1 cellular context compared by ENCODE assay signal in genomic region chr9:122930933-122931850, GRCh38.
TF ChIP-seq lines count a peak whose summit lies in the region.

Gene ZBTB26, minus strand, starts transcription at chr9:122931512. Its CDS starts 11,578 bp downstream, at chr9:122919934.

TF ChIP-seq in HepG2, 621 proteins besides CTCF, POLR2A, EP300 and RAD21 (continued from another document and continues in another):
- TF ChIP-seq CEBPZ (IDR thresholded peaks at IDR 0.05; ENCODE audit: low read length): no peak
- TF ChIP-seq ZNF850 (CRISPR knock-in tag; conservative IDR thresholded peaks at IDR 0.05): no peak
- no peak for TF ChIP-seq GATA4 (IDR thresholded peaks at IDR 0.05; ENCODE audit: borderline replicate concordance, low read depth)
- TF ChIP-seq NFATC3 (CRISPR knock-in tag; IDR thresholded peaks at IDR 0.05): no peak
- no peak for TF ChIP-seq NR1H2 (CRISPR knock-in tag; IDR thresholded peaks at IDR 0.05; ENCODE audit: borderline replicate concordance, low read depth)
- TF ChIP-seq FOSL2 (CRISPR knock-in tag; IDR thresholded peaks at IDR 0.05): peak; percentile 36; the same call in 1 of the 2 replicates
- 0 out of 2 replicates have a peak, but pooled peaks have one; percentile 57 for TF ChIP-seq XBP1 (CRISPR knock-in tag; IDR thresholded peaks at IDR 0.05)
- no peak for TF ChIP-seq TGIF2 (CRISPR knock-in tag; IDR thresholded peaks at IDR 0.05)
- TF ChIP-seq CSRNP1 (CRISPR knock-in tag; IDR thresholded peaks at IDR 0.05): peak; percentile 53; the same call in 1 of the 2 replicates
- peak; percentile 84; the same call in 1 of the 2 replicates for TF ChIP-seq FOXC1 (CRISPR knock-in tag; IDR thresholded peaks at IDR 0.05; ENCODE audit: borderline replicate concordance)
- peak; percentile 96 for TF ChIP-seq PCBP1 (IDR thresholded peaks at IDR 0.05; ENCODE audit: borderline replicate concordance, low read depth, low read length)
- peak; percentile 87; the same call in 1 of the 2 replicates for TF ChIP-seq RELA (CRISPR knock-in tag; IDR thresholded peaks at IDR 0.05)
- peak; percentile 95 for TF ChIP-seq SRY (CRISPR knock-in tag; IDR thresholded peaks at IDR 0.05)
- TF ChIP-seq ZNF737 (CRISPR knock-in tag; IDR thresholded peaks at IDR 0.05; ENCODE audit: borderline replicate concordance): no peak
- no peak for TF ChIP-seq PLRG1 (conservative IDR thresholded peaks at IDR 0.05)
- peak; percentile 91; the same call in 1 of the 2 replicates for TF ChIP-seq THAP8 (CRISPR knock-in tag; IDR thresholded peaks at IDR 0.05; ENCODE audit: borderline replicate concordance)
- TF ChIP-seq ZSCAN12 (CRISPR knock-in tag; IDR thresholded peaks at IDR 0.05): no peak
- no peak for TF ChIP-seq HES4 (CRISPR knock-in tag; IDR thresholded peaks at IDR 0.05; ENCODE audit: borderline replicate concordance)
- 0 out of 2 replicates have a peak, but pooled peaks have one; percentile 29 for TF ChIP-seq ZNF343 (CRISPR knock-in tag; IDR thresholded peaks at IDR 0.05)
- peak; percentile 53; the same call in 1 of the 2 replicates for TF ChIP-seq KDM2A (CRISPR knock-in tag; IDR thresholded peaks at IDR 0.05; ENCODE audit: borderline replicate concordance, low read depth)
- peak; percentile 87; the same call in 1 of the 2 replicates for TF ChIP-seq IRF9 (CRISPR knock-in tag; IDR thresholded peaks at IDR 0.05; ENCODE audit: borderline replicate concordance)
- no peak for TF ChIP-seq ZNF451 (CRISPR knock-in tag; IDR thresholded peaks at IDR 0.05)
- TF ChIP-seq ZNF205 (CRISPR knock-in tag; IDR thresholded peaks at IDR 0.05): no peak
- TF ChIP-seq ZBED4 (CRISPR knock-in tag; IDR thresholded peaks at IDR 0.05; ENCODE audit: borderline replicate concordance): peak; percentile 98; the same call in 1 of the 2 replicates
- no peak; the same call in none of the 2 replicates for TF ChIP-seq SALL2 (CRISPR knock-in tag; IDR thresholded peaks at IDR 0.05)
- TF ChIP-seq REL (CRISPR knock-in tag; conservative IDR thresholded peaks at IDR 0.05): no peak
- peak; percentile 83; the same call in 1 of the 2 replicates for TF ChIP-seq ZNF224 (CRISPR knock-in tag; IDR thresholded peaks at IDR 0.05)
- no peak for TF ChIP-seq JUND (CRISPR knock-in tag; IDR thresholded peaks at IDR 0.05)
- no peak for TF ChIP-seq ZNF260 (CRISPR knock-in tag; IDR thresholded peaks at IDR 0.05; ENCODE audit: borderline replicate concordance, low read depth)
- no peak for TF ChIP-seq WIZ (CRISPR knock-in tag; IDR thresholded peaks at IDR 0.05)
- TF ChIP-seq ZNF441 (CRISPR knock-in tag; IDR thresholded peaks at IDR 0.05; ENCODE audit: borderline replicate concordance): 0 out of 2 replicates have a peak, but pooled peaks have one; percentile 33
- TF ChIP-seq LBX2 (CRISPR knock-in tag; IDR thresholded peaks at IDR 0.05; ENCODE audit: borderline replicate concordance): peak; percentile 35; the same call in 1 of the 2 replicates
- peak; percentile 79 for TF ChIP-seq HOXA3 (CRISPR knock-in tag; IDR thresholded peaks at IDR 0.05)
- TF ChIP-seq SOX5 (CRISPR knock-in tag; IDR thresholded peaks at IDR 0.05; ENCODE audit: borderline replicate concordance): peak; percentile 45
- TF ChIP-seq CBX5 (CRISPR knock-in tag; IDR thresholded peaks at IDR 0.05; ENCODE audit: borderline replicate concordance): peak; percentile 11; the same call in 1 of the 2 replicates
- TF ChIP-seq SETDB1 (CRISPR knock-in tag; IDR thresholded peaks at IDR 0.05; ENCODE audit: borderline replicate concordance): no peak
- TF ChIP-seq KAT8 (CRISPR knock-in tag; IDR thresholded peaks at IDR 0.05): peak; percentile 96
- TF ChIP-seq ZNF180 (CRISPR knock-in tag; IDR thresholded peaks at IDR 0.05; ENCODE audit: borderline replicate concordance, low read depth): no peak
- TF ChIP-seq ZFP37 (CRISPR knock-in tag; IDR thresholded peaks at IDR 0.05; ENCODE audit: borderline replicate concordance): no peak
- TF ChIP-seq NFYB (CRISPR knock-in tag; IDR thresholded peaks at IDR 0.05): peak; percentile 92
- TF ChIP-seq ZNF766 (CRISPR knock-in tag; IDR thresholded peaks at IDR 0.05; ENCODE audit: borderline replicate concordance): 0 out of 2 replicates have a peak, but pooled peaks have one; percentile 38
- peak; percentile 83; the same call in 1 of the 2 replicates for TF ChIP-seq ZGPAT (CRISPR knock-in tag; IDR thresholded peaks at IDR 0.05)
- no peak for TF ChIP-seq KLF11 (CRISPR knock-in tag; IDR thresholded peaks at IDR 0.05)
- 0 out of 2 replicates have a peak, but pooled peaks have one; percentile 30 for TF ChIP-seq ZBTB37 (CRISPR knock-in tag; IDR thresholded peaks at IDR 0.05)
- TF ChIP-seq ZBTB2 (CRISPR knock-in tag; IDR thresholded peaks at IDR 0.05; ENCODE audit: low read depth): peak; percentile 57; the same call in 1 of the 2 replicates
- 0 out of 2 replicates have a peak, but pooled peaks have one; percentile 58 for TF ChIP-seq ZNF337 (CRISPR knock-in tag; IDR thresholded peaks at IDR 0.05; ENCODE audit: borderline replicate concordance, low read depth)
- TF ChIP-seq SAFB2 (CRISPR knock-in tag; IDR thresholded peaks at IDR 0.05; ENCODE audit: borderline replicate concordance, low read depth): peak; percentile 72; the same call in 1 of the 2 replicates
- TF ChIP-seq PRPF4 (IDR thresholded peaks at IDR 0.05; ENCODE audit: low read depth, low read length, poor library complexity, severe bottlenecking): no peak
- no peak for TF ChIP-seq SMC3 (IDR thresholded peaks at IDR 0.05; ENCODE audit: low read length)
